In the genomic region with DNA sequence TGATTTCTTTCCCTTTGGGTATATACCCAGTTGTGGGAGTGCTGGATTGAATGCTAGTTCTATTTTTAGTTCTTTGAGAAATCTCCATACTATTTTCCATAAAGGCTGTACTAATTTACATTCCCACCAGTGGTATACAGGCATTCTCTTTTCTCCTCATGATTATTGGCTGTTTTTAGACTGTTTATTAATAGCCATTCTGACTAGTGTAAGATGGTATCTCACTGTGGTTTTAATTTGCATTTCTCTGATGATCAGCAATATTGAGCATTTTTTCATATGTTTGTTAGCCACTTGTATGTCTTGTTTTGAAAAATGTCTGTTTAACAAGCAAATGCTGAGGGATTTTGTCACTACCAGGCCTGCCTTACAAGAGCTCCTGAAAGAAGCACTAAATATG, we compare ENCODE assay signal across 1 cellular context. TPM values are rescaled to one million over a fixed set of nuclear protein-coding genes. Genes with fewer than 3 reads are reported as not detected.
"Had no signal": no experiment of that assay in that cellular context is flagged by ENCODE, and none has a peak within 500 bp of the region (broad histone marks: within the 10 kb centered on the region; RNA-seq: fewer than 3 reads in every experiment).

No MANE protein-coding gene starts in this region.

RNA-seq across cellular contexts. Expression of gene CD28, which starts 9.2 kb away (rescaled TPM):
- total RNA-seq: NCI-H460 had no signal
